Comparison of ENCODE assay signal across 8 cellular contexts in genomic region chr6:41462980-41463930, GRCh38.
A peak's percentile ranks its signal among the peaks of the same experiment; 100 is the strongest.
DNase-seq lines count a peak whose midpoint lies in the region; ATAC-seq and TF ChIP-seq lines count a peak whose summit lies in the region.

No MANE protein-coding gene starts in this region.

- in situ Hi-C loops in GM23248 (cut with MboI) = no loop called here

- H3K4me1 Mint-ChIP-seq in neural progenitor cell = peaks cover 15% of the 10 kb centered on the region

- peaks cover 10% of the 10 kb centered on the region for H3K27me3 ChIP-seq in GM23248 (replicated peaks; ENCODE audit: insufficient read depth)
- H3K27me3 ChIP-seq in fibroblast of lung (ENCODE audit: control insufficient read depth, insufficient read depth, low read length) = no peaks in the 10 kb centered on the region
- H3K27me3 ChIP-seq in neural progenitor cell = peaks cover 56% of the 10 kb centered on the region

- H3K9me3 ChIP-seq in GM23248 (ENCODE audit: low read depth) = no peaks in the 10 kb centered on the region
- no peaks in the 10 kb centered on the region for H3K9me3 ChIP-seq in fibroblast of lung (ENCODE audit: control insufficient read depth, insufficient read depth, low read depth, low read length)
- H3K9me3 ChIP-seq in neural progenitor cell (ENCODE audit: low read depth) = no peaks in the 10 kb centered on the region

- TF ChIP-seq CTCF in fibroblast of lung (conservative IDR thresholded peaks at IDR 0.05 in 1 of 2, IDR thresholded peaks at IDR 0.05 in 1 of 2; ENCODE audit: low read depth in 1 of 2, low read length in 2 of 2) (peak; percentile 62 to 75), neural progenitor cell (IDR thresholded peaks at IDR 0.05) (peak; percentile 17)

- H3K27ac ChIP-seq in GM23248 = no peak overlapping the region
- no peak overlapping the region for H3K27ac ChIP-seq in fibroblast of lung (ENCODE audit: insufficient read depth, low read length)
- no peak overlapping the region for H3K27ac ChIP-seq in neural progenitor cell

- peak overlapping the region; percentile 48 for H3K27ac Mint-ChIP-seq in neural progenitor cell

- no peak overlapping the region for H3K4me3 Mint-ChIP-seq in neural progenitor cell

- H3K4me2 ChIP-seq in GM23248 (ENCODE audit: unreplicated experiment) = no peak overlapping the region
- H3K4me2 ChIP-seq in fibroblast of lung (ENCODE audit: extremely low read depth, insufficient read depth, low read length) = no peak overlapping the region
- H3K4me2 ChIP-seq in neural progenitor cell = no peak overlapping the region

- H3K36me3 Mint-ChIP-seq in neural progenitor cell = no peaks in the 10 kb centered on the region

- no peaks in the 10 kb centered on the region for H3K9me2 ChIP-seq in GM23248 (ENCODE audit: insufficient read depth)

- H3K4me3 ChIP-seq in GM23248 (no peak overlapping the region), fibroblast of lung (replicated peaks in 1 of 4; ENCODE audit: control extremely low read depth in 1 of 4, insufficient read depth in 1 of 4, low read depth in 3 of 4, low read length in 4 of 4) (no peak overlapping the region), neural progenitor cell (no peak overlapping the region)

- H2AFZ ChIP-seq in GM23248 = no peak overlapping the region
- H2AFZ ChIP-seq in fibroblast of lung (ENCODE audit: low read length) = no peak overlapping the region
- no peak overlapping the region for H2AFZ ChIP-seq in neural progenitor cell (replicated peaks)

- DNase-seq in CD1c-positive myeloid dendritic cell (ENCODE audit: extremely low spot score) = peak; percentile 61
- peak; percentile 43 for DNase-seq in GM23248
- DNase-seq in RPMI8226 = peak; percentile 65
- peak; percentile 70 to 73 for DNase-seq in fibroblast of lung (ENCODE audit: low read depth in 2 of 2)
- DNase-seq in neural progenitor cell (ENCODE audit: low spot score) = no peak
- DNase-seq in NCI-H748 treated with DMSO at 0.1 percent for 48 hours (lab: John Stamatoyannopoulos, UW) = no peak

- peaks cover 28% of the 10 kb centered on the region for H3K27me3 Mint-ChIP-seq in neural progenitor cell (ENCODE audit: insufficient read depth, low read depth)

- no peaks in the 10 kb centered on the region for H3K4me1 ChIP-seq in GM23248 (ENCODE audit: insufficient read depth)
- H3K4me1 ChIP-seq in fibroblast of lung (ENCODE audit: control insufficient read depth, extremely low read depth, insufficient read depth, low read length) = no peaks in the 10 kb centered on the region
- H3K4me1 ChIP-seq in neural progenitor cell = peaks cover 4% of the 10 kb centered on the region

- H4K20me1 ChIP-seq in GM23248 (ENCODE audit: insufficient read depth) (no peaks in the 10 kb centered on the region), fibroblast of lung (ENCODE audit: control insufficient read depth, extremely low read depth, insufficient read depth, low read length) (no peaks in the 10 kb centered on the region), neural progenitor cell (ENCODE audit: low read depth) (no peaks in the 10 kb centered on the region)

- H3F3A ChIP-seq in GM23248 (ENCODE audit: insufficient read depth) (no peaks in the 10 kb centered on the region), neural progenitor cell (ENCODE audit: low read depth) (no peaks in the 10 kb centered on the region)

- 63 to 68% methylated on average over 13 of the region's 13 CpGs for WGBS in GM23248 (ENCODE audit: low coverage in 1 of 2, low lambda C conversion rate in 2 of 2, missing lambda C conversion rate in 2 of 2), 2 experiments

- no peaks in the 10 kb centered on the region for H3K79me2 ChIP-seq in GM23248 (ENCODE audit: insufficient read depth)
- no peaks in the 10 kb centered on the region for H3K79me2 ChIP-seq in fibroblast of lung (ENCODE audit: control insufficient read depth, insufficient read depth, low read length)
- H3K79me2 ChIP-seq in neural progenitor cell (ENCODE audit: low read depth) = no peaks in the 10 kb centered on the region

- H3K9ac ChIP-seq in GM23248 = no peak overlapping the region
- H3K9ac ChIP-seq in fibroblast of lung (ENCODE audit: insufficient read depth, low read length) = no peak overlapping the region
- no peak overlapping the region for H3K9ac ChIP-seq in neural progenitor cell

- H3K9me3 Mint-ChIP-seq in neural progenitor cell = no peaks in the 10 kb centered on the region

- no peaks in the 10 kb centered on the region for H3K36me3 ChIP-seq in GM23248 (ENCODE audit: low read depth)
- no peaks in the 10 kb centered on the region for H3K36me3 ChIP-seq in fibroblast of lung (ENCODE audit: control insufficient read depth, insufficient read depth, low read length)
- no peaks in the 10 kb centered on the region for H3K36me3 ChIP-seq in neural progenitor cell

- ATAC-seq in GM18873 (IDR thresholded peaks at IDR 0.05; ENCODE audit: low FRiP score, unreplicated experiment) = no peak
- no peak for ATAC-seq in HG03378 (IDR thresholded peaks at IDR 0.05; ENCODE audit: unreplicated experiment)

Comparison
In these comparisons a context has a peak if more than half of its experiments do, and no peak if none do; other contexts are left out.
1. DNase-seq: peak in CD1c-positive myeloid dendritic cell (single experiment), GM23248 (single experiment), RPMI8226 (single experiment) and fibroblast of lung (2 of 2); none in neural progenitor cell (single experiment) and NCI-H748 treated with DMSO at 0.1 percent for 48 hours (single experiment).